Comparison of ENCODE assay signal across 12 cellular contexts in the genomic region with DNA sequence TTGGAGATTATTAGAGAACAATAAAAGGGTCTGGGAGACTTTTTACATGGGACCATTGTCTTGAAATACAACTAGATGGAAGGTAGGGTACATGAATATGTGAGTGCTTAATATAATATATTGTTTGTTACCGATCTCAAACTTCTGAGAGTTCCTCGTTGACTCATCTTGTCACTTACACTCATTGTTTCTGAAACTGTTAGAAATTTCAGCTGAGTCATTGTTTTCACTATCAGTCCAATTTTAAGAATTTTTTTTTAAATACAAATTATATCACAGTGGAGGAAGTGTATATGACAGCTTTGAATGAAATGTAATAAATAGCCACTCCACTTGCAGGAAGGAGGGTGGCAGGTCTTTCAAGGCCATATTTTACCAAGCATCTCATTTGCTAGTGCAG.
DNase-seq lines count a peak whose midpoint lies in the region; ATAC-seq lines count a peak whose summit lies in the region.
"Had no signal": no experiment of that assay in that cellular context is flagged by ENCODE, and none has a peak within 500 bp of the region (broad histone marks: within the 10 kb centered on the region; RNA-seq: fewer than 3 reads in every experiment).

No MANE protein-coding gene starts in this region.

- H3K9me3 Mint-ChIP-seq in activated T-helper 17 cell treated with anti-CD3 and anti-CD28 coated beads, Interleukin-2, amount 50 U/mL, for 72 hours = no peaks in the 10 kb centered on the region
- H3K9me3 Mint-ChIP-seq in T-helper 2 cell treated with Interferon-gamma antibody and Interleukin-4, amounts not matched to agents 5 μg/mL and 100 μg/mL, for 36 hours = no peaks in the 10 kb centered on the region
- H3K9me3 Mint-ChIP-seq: neural crest cell had no signal

- H3K27me3 Mint-ChIP-seq in activated T-helper 17 cell treated with anti-CD3 and anti-CD28 coated beads, Interleukin-2, amount 50 U/mL, for 72 hours = peaks cover 13% of the 10 kb centered on the region
- H3K27me3 Mint-ChIP-seq in T-helper 2 cell treated with Interferon-gamma antibody and Interleukin-4, amounts not matched to agents 5 μg/mL and 100 μg/mL, for 36 hours (ENCODE audit: low read depth) = peaks cover 6% of the 10 kb centered on the region

- no peak overlapping the region for H3K4me3 Mint-ChIP-seq in activated T-helper 17 cell treated with anti-CD3 and anti-CD28 coated beads, Interleukin-2, amount 50 U/mL, for 72 hours
- H3K4me3 Mint-ChIP-seq in T-helper 2 cell treated with Interferon-gamma antibody and Interleukin-4, amounts not matched to agents 5 μg/mL and 100 μg/mL, for 36 hours = no peak overlapping the region
- H3K4me3 Mint-ChIP-seq: neural crest cell had no signal

- DNase-seq in midbrain (lab: John Stamatoyannopoulos, UW) (no peak), NCI-H2029 (lab: John Stamatoyannopoulos, UW) (no peak), H4 (ENCODE audit: low spot score) (no peak)
- DNase-seq in T-helper 2 cell treated with Interferon-gamma antibody and Interleukin-4, amounts not matched to agents 5 μg/mL and 100 μg/mL, for 36 hours (ENCODE audit: low spot score) = no peak
- DNase-seq: activated gamma-delta T cell treated with Interleukin-2 at 50 U/mL for 16 hours; stimulated activated CD4-positive, alpha-beta T cell treated with anti-CD3 and anti-CD28 coated beads, Interleukin-4, amount 100 ng/mL, for 1 hour; trophoblast cell had no signal

- no peak overlapping the region for H3K27ac Mint-ChIP-seq in activated T-helper 17 cell treated with anti-CD3 and anti-CD28 coated beads, Interleukin-2, amount 50 U/mL, for 72 hours
- H3K27ac Mint-ChIP-seq in T-helper 2 cell treated with Interferon-gamma antibody and Interleukin-4, amounts not matched to agents 5 μg/mL and 100 μg/mL, for 36 hours = no peak overlapping the region

- H3K4me1 Mint-ChIP-seq in activated T-helper 17 cell treated with anti-CD3 and anti-CD28 coated beads, Interleukin-2, amount 50 U/mL, for 72 hours = no peaks in the 10 kb centered on the region
- peaks cover 3% of the 10 kb centered on the region for H3K4me1 Mint-ChIP-seq in T-helper 2 cell treated with Interferon-gamma antibody and Interleukin-4, amounts not matched to agents 5 μg/mL and 100 μg/mL, for 36 hours (ENCODE audit: low read depth)
- H3K4me1 Mint-ChIP-seq: neural crest cell had no signal

- ATAC-seq in GM18502 (IDR thresholded peaks at IDR 0.05; ENCODE audit: poor library complexity, unreplicated experiment) = peak; percentile 91
- peak; percentile 76 for ATAC-seq in GM21367 (IDR thresholded peaks at IDR 0.05; ENCODE audit: unreplicated experiment)
- peak; percentile 70 for ATAC-seq in HG03045 (IDR thresholded peaks at IDR 0.05; ENCODE audit: unreplicated experiment)
- ATAC-seq in activated T-helper 17 cell treated with anti-CD3 and anti-CD28 coated beads, Interleukin-2, amount 50 U/mL, for 72 hours (replicated peaks) = peak; percentile 52

- no peaks in the 10 kb centered on the region for H3K36me3 Mint-ChIP-seq in activated T-helper 17 cell treated with anti-CD3 and anti-CD28 coated beads, Interleukin-2, amount 50 U/mL, for 72 hours (ENCODE audit: low read depth)
- H3K36me3 Mint-ChIP-seq in T-helper 2 cell treated with Interferon-gamma antibody and Interleukin-4, amounts not matched to agents 5 μg/mL and 100 μg/mL, for 36 hours (ENCODE audit: low read depth) = no peaks in the 10 kb centered on the region
